Comparison of ENCODE assay signal across 7 cellular contexts in the genomic region with DNA sequence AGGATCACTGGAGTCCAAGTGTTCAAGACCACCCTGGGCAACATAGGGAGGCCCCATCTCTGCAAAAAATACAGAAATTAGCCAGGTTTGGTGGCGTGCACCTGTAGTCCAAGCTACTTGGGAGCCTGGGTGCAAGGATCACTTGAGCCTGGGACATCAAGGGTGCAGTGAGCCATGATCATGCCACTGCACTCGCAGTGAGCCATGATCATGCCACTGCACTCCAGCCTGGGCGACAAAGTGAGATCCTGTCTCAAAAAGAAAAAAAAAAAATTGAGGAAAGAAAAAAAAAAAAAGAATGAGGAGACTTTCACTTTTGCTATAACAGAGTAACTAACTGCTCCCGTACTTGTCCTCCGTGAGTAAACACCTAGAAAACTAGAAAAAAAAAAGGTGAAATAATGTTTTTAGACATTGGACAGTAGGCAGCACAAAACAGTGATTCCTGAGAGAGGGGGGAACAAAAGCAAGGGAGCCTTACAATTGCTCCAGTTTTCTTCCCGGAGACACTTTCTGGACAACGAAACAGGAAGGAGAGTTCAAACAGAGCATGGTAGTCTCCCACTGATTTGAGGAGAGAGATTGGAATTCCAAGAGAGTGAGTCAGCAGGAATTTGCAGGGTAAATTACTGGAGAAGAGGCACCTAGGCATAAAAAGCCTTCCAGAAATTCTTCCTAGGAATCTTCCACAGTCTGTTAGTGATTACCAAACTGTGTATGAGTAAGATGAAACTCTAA. TPM values are rescaled to one million over a fixed set of nuclear protein-coding genes. Genes with fewer than 3 reads are reported as not detected.
DNase-seq lines count a peak whose midpoint lies in the region; ATAC-seq and TF ChIP-seq lines count a peak whose summit lies in the region.

No MANE protein-coding gene starts in this region.

- H3K4me3 ChIP-seq in fibroblast of mammary gland (ENCODE audit: control insufficient read depth, low read depth, low read length), result peak overlapping the region; percentile 42

- H2AFZ ChIP-seq in H9 (ENCODE audit: low read length), result no peak overlapping the region

- H3K23ac ChIP-seq in H9 (ENCODE audit: insufficient read length, low read depth, low read length), result no peak overlapping the region

- no peak overlapping the region for H4K8ac ChIP-seq in H9 (replicated peaks; ENCODE audit: insufficient read length, low read depth, low read length)

- H4K91ac ChIP-seq in H9 (ENCODE audit: insufficient read length, low read depth, low read length), result peak overlapping the region; percentile 72

- peak overlapping the region; percentile 28 to 59; a peak in 4 of 5 replicates for H3K4me3 Mint-ChIP-seq in H9
- peak overlapping the region; percentile 75 for H3K4me3 Mint-ChIP-seq in nephron progenitor cell

- H3K36me3 Mint-ChIP-seq in H9 (ENCODE audit: insufficient read depth in 1 of 3, low read depth in 3 of 3) (peaks cover 6 to 22% (median 10%) of the 10 kb centered on the region in 3 experiments; a peak in 4 of 7 replicates), nephron progenitor cell (ENCODE audit: low read depth) (peaks cover 6% of the 10 kb centered on the region)

- no peak overlapping the region for H2AK5ac ChIP-seq in H9 (ENCODE audit: insufficient read length, low read length)

- H4K20me1 ChIP-seq in H9 (ENCODE audit: control insufficient read depth, insufficient read depth, insufficient read length), result no peaks in the 10 kb centered on the region

- peak overlapping the region; percentile 46 for H3T11ph ChIP-seq in H9 (ENCODE audit: low read length)

- peak overlapping the region; percentile 42 for H2BK12ac ChIP-seq in H9 (ENCODE audit: insufficient read length, low read depth, low read length)

- H3K27me3 ChIP-seq in H9 (ENCODE audit: insufficient read depth, low read length), result no peaks in the 10 kb centered on the region

- peak overlapping the region; percentile 8 for H3K4me2 ChIP-seq in H9 (ENCODE audit: insufficient read depth, insufficient read length, low read length)

- peak overlapping the region; percentile 53 for H3K27ac ChIP-seq in H9 (ENCODE audit: insufficient read length, low read depth, low read length)
- no peak overlapping the region for H3K27ac ChIP-seq in substantia nigra (ENCODE audit: low read depth, low read length, poor library complexity, severe bottlenecking)

- H2BK5ac ChIP-seq in H9 (ENCODE audit: insufficient read length, low read length), result no peak overlapping the region

- TF ChIP-seq CTCF in H9 (conservative IDR thresholded peaks at IDR 0.05) (no peak), fibroblast of mammary gland (conservative IDR thresholded peaks at IDR 0.05; ENCODE audit: control insufficient read depth, insufficient read depth, low read depth, low read length) (no peak), nephron progenitor cell (IDR thresholded peaks at IDR 0.05) (no peak), GM20000 (IDR thresholded peaks at IDR 0.05; ENCODE audit: extremely low read depth, missing control alignments) (no peak)

- no peaks in the 10 kb centered on the region for H3K79me1 ChIP-seq in H9 (ENCODE audit: insufficient read depth, low read depth, low read length, poor library complexity, severe bottlenecking)

- H3K27me3 Mint-ChIP-seq in H9 (ENCODE audit: low read depth) (peaks cover 1% of the 10 kb centered on the region; the same call in 1 of the 2 replicates), nephron progenitor cell (ENCODE audit: low read depth, poor library complexity) (no peaks in the 10 kb centered on the region)

- H3K9me3 ChIP-seq in H9 (ENCODE audit: control insufficient read depth, low read depth, low read length), result peaks cover 5% of the 10 kb centered on the region

- H3K9ac ChIP-seq in H9 (ENCODE audit: extremely low read depth, insufficient read length, low read length), result peak overlapping the region; percentile 20

- H2BK20ac ChIP-seq in H9 (ENCODE audit: low read depth, low read length, poor library complexity, severe bottlenecking), result no peak overlapping the region

- no CpG with 5 or more reads among the region's 7 CpGs for WGBS in H9 (ENCODE audit: extremely low coverage, insufficient read length, low lambda C conversion rate)

- H2BK15ac ChIP-seq in H9 (ENCODE audit: low read depth, low read length), result no peak overlapping the region

- no peaks in the 10 kb centered on the region for H3K79me2 ChIP-seq in H9 (ENCODE audit: insufficient read depth, low read length)

- H3K27ac Mint-ChIP-seq in H9 (peak overlapping the region; percentile 91 to 99 (median 95)), nephron progenitor cell (peak overlapping the region; percentile 97)

- H3K56ac ChIP-seq in H9 (ENCODE audit: insufficient read length, low read depth, low read length), result no peak overlapping the region

- peaks cover 16 to 17% of the 10 kb centered on the region in 2 experiments for H3K4me1 Mint-ChIP-seq in H9
- peaks cover 16% of the 10 kb centered on the region for H3K4me1 Mint-ChIP-seq in nephron progenitor cell

- H3K4ac ChIP-seq in H9 (ENCODE audit: low read depth, low read length), result no peak overlapping the region

- peak; percentile 64 for DNase-seq in H9
- peak; percentile 84 for DNase-seq in SW480 (ENCODE audit: low spot score)
- peak; percentile 90 for DNase-seq in fibroblast of mammary gland (ENCODE audit: low read depth)
- DNase-seq in nephron progenitor cell, result no peak
- DNase-seq in GM20000 (ENCODE audit: low spot score), result no peak
- no peak for DNase-seq in substantia nigra (lab: John Stamatoyannopoulos, UW)

- H3K18ac ChIP-seq in H9 (ENCODE audit: insufficient read length, low read depth, low read length), result peak overlapping the region; percentile 89

- 0 out of 2 replicates have a peak overlapping the region, but pooled peaks have one; percentile 53 for H3K14ac ChIP-seq in H9 (ENCODE audit: insufficient read depth, low read length)

- peaks cover under 1% of the 10 kb centered on the region for H3K4me1 ChIP-seq in H9 (ENCODE audit: insufficient read depth, low read length)

- H4K5ac ChIP-seq in H9 (ENCODE audit: insufficient read length, low read depth, low read length), result no peak overlapping the region

- H2BK120ac ChIP-seq in H9 (ENCODE audit: low read depth, low read length, poor library complexity, severe bottlenecking), result no peak overlapping the region

- ATAC-seq in GM21717 (IDR thresholded peaks at IDR 0.05; ENCODE audit: unreplicated experiment), result no peak

- H3K23me2 ChIP-seq in H9 (ENCODE audit: insufficient read length, low read depth, low read length, poor library complexity, severe bottlenecking), result peaks cover under 1% of the 10 kb centered on the region

- peaks cover 23 to 27% of the 10 kb centered on the region in 2 experiments for H3K9me3 Mint-ChIP-seq in H9
- H3K9me3 Mint-ChIP-seq in nephron progenitor cell, result peaks cover 33% of the 10 kb centered on the region

RNA-seq across cellular contexts. Expression of gene ZBTB5, which starts 6.9 kb away (rescaled TPM):
- total RNA-seq in H9 (2021), result 9.1 and 9.9 TPM in 2 replicates

RNA-seq across cellular contexts. Expression of gene POLR1E, which starts 13.6 kb away (rescaled TPM):
- 45.6 and 45.8 TPM in 2 replicates for total RNA-seq in H9 (2021)

RNA-seq across cellular contexts. Expression of gene GRHPR, which starts 49.6 kb away (rescaled TPM):
- 97.2 and 97.9 TPM in 2 replicates for total RNA-seq in H9 (2021)

Comparison
In these comparisons a context has a peak if more than half of its experiments do, and no peak if none do; other contexts are left out.
1. DNase-seq: peak in H9 (single experiment), SW480 (single experiment) and fibroblast of mammary gland (single experiment); none in nephron progenitor cell (single experiment), GM20000 (single experiment) and substantia nigra (0 of 49).